ENCODE assay signal across 8 cellular contexts in genomic region chr12:66693901-66694513, GRCh38. TPM values are rescaled to one million over a fixed set of nuclear protein-coding genes. Genes with fewer than 3 reads are reported as not detected.
DNase-seq lines count a peak whose midpoint lies in the region; FAIRE-seq and TF ChIP-seq lines count a peak whose summit lies in the region.

No MANE protein-coding gene starts in this region.

- H3K79me2 ChIP-seq in Karpas-422 (ENCODE audit: low read length) = no peaks in the 10 kb centered on the region
- no peaks in the 10 kb centered on the region for H3K79me2 ChIP-seq in PC-9 (ENCODE audit: low read depth)

- peak in 4 of 6 experiments; percentile 3 to 48 (median 30) for DNase-seq in stimulated activated naive CD4-positive, alpha-beta T cell (lab: John Stamatoyannopoulos, UW)
- no peak for DNase-seq in stimulated activated naive CD4-positive, alpha-beta T cell treated with Interleukin-2 at 50 U/mL for 16 hours (lab: John Stamatoyannopoulos, UW)
- no peak for DNase-seq in H54 (ENCODE audit: insufficient read length, low spot score)
- DNase-seq in Karpas-422 = peak; percentile 94
- peak in 1 of 2 experiments; percentile 6 for DNase-seq in PC-9
- DNase-seq in cardiac fibroblast (ENCODE audit: low read depth in 2 of 2) = peak; percentile 80 to 81
- DNase-seq in left kidney (ENCODE audit: low read depth, low spot score) = peak; percentile 83
- DNase-seq in superior temporal gyrus (ENCODE audit: extremely low spot score) = peak; percentile 93

- no peaks in the 10 kb centered on the region for H4K20me1 ChIP-seq in Karpas-422 (ENCODE audit: insufficient read depth, low read depth, low read length)
- no peaks in the 10 kb centered on the region; the same call in 1 of the 2 replicates for H4K20me1 ChIP-seq in PC-9 (ENCODE audit: insufficient read depth)

- no peak for TF ChIP-seq POLR2A in H54 (IDR thresholded peaks at IDR 0.05; ENCODE audit: low read depth, low read length)

- POLR2A ChIA-PET in PC-9 (lab: Charles Lee; ENCODE audit: unreplicated experiment) = no interaction called here

- no TSS peak for BruUV-seq in PC-9 (replicated peaks; lab: Mats Ljungman, UMichigan)

- no peaks in the 10 kb centered on the region for H3F3A ChIP-seq in PC-9 (ENCODE audit: insufficient read depth, low read depth)

- H3K9me2 ChIP-seq in Karpas-422 (replicated peaks; ENCODE audit: insufficient read depth, low read length) (no peaks in the 10 kb centered on the region), PC-9 (ENCODE audit: insufficient read depth) (no peaks in the 10 kb centered on the region)

- no peaks in the 10 kb centered on the region for H3K36me3 ChIP-seq in Karpas-422 (ENCODE audit: insufficient read depth, low read length)
- H3K36me3 ChIP-seq in PC-9 (ENCODE audit: low read depth) = no peaks in the 10 kb centered on the region

- H3K9me3 ChIP-seq in Karpas-422 (ENCODE audit: low read length) = no peaks in the 10 kb centered on the region
- no peaks in the 10 kb centered on the region for H3K9me3 ChIP-seq in PC-9 (ENCODE audit: insufficient read depth, low read depth)

- peak; percentile 73 for TF ChIP-seq CTCF in PC-9 (conservative IDR thresholded peaks at IDR 0.05)
- peak; percentile 46 for TF ChIP-seq CTCF in cardiac fibroblast (IDR thresholded peaks at IDR 0.05; ENCODE audit: low read depth, low read length)

- H3K4me1 ChIP-seq in Karpas-422 (ENCODE audit: low read length) = peaks cover 43% of the 10 kb centered on the region
- H3K4me1 ChIP-seq in PC-9 (replicated peaks; ENCODE audit: insufficient read depth) = no peaks in the 10 kb centered on the region

- H3K27ac ChIP-seq in Karpas-422 (ENCODE audit: low read length) (peak overlapping the region; percentile 90), PC-9 (no peak overlapping the region)

- no peaks in the 10 kb centered on the region for H3K27me3 ChIP-seq in Karpas-422 (ENCODE audit: low read length)
- no peaks in the 10 kb centered on the region for H3K27me3 ChIP-seq in PC-9 (ENCODE audit: insufficient read depth, low read depth)

- H3K4me2 ChIP-seq in Karpas-422 (ENCODE audit: low read depth, low read length, poor library complexity, severe bottlenecking) (peak overlapping the region; percentile 54), PC-9 (no peak overlapping the region)

- H3K4me3 ChIP-seq in Karpas-422 (ENCODE audit: low read length) = no peak overlapping the region
- no peak overlapping the region for H3K4me3 ChIP-seq in PC-9
- H3K4me3 ChIP-seq in cardiac fibroblast (replicated peaks in 1 of 2; ENCODE audit: low read depth in 2 of 2, low read length in 2 of 2) = no peak overlapping the region

- H2AFZ ChIP-seq in Karpas-422 (ENCODE audit: low read length) = no peak overlapping the region
- H2AFZ ChIP-seq in PC-9 = no peak overlapping the region

- no peak overlapping the region for H3K9ac ChIP-seq in Karpas-422 (ENCODE audit: low read length)

- CTCF ChIA-PET in PC-9 (lab: Charles Lee) = interaction anchor here (0.6 to 0.8 kb wide), 2 partner anchors 341 to 424 kb away, joined by 3 read pairs; no protein-coding TSS in a partner anchor

- intact Hi-C loops in PC-9 (cut with micrococcal nuclease; ENCODE audit: unreplicated experiment) = loop anchor here (1.0 to 10.0 kb wide), 6 partner anchors 168 to 1388 kb away; no protein-coding TSS in a partner anchor

- FAIRE-seq in H54 (lab: Jason Lieb, UNC) = peak; percentile 87

RNA-seq across cellular contexts. Expression of gene GRIP1, which starts 15.1 kb away (rescaled TPM):
- 0.07 and 4.5 TPM in 2 replicates for total RNA-seq in Karpas-422 (2014; rRNA removed; shearing (Covaris generic); ENCODE audit: low replicate concordance)
- 16.0 and 27.1 TPM in 2 replicates for total RNA-seq in PC-9 (2021)

Comparison
In these comparisons a context has a peak if more than half of its experiments do, and no peak if none do; other contexts are left out.
1. DNase-seq: peak in stimulated activated naive CD4-positive, alpha-beta T cell (4 of 6), Karpas-422 (single experiment), cardiac fibroblast (2 of 2), left kidney (single experiment) and superior temporal gyrus (single experiment); none in stimulated activated naive CD4-positive, alpha-beta T cell treated with Interleukin-2 at 50 U/mL for 16 hours (single experiment) and H54 (single experiment).